16 cellular contexts compared by ENCODE assay signal in the genomic region with DNA sequence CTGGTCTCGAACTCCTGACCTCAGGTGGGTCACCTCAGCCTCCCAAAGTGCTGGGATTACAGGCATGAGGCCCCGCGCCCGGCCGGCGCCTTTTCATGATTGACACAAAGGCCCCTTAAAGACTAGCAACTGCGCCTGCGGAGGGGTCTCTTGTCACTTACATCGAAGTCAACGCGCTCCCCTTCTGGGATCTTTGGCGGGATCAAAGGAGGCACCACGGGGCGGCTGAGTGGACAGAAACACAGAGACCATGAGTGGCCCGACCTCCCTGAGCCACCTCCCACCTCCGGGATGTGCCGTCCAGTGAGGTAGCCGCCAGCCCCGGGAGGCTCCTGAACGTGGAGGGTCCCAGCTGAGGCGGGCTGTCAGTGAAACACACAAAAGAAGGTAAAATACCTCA. TPM values are rescaled to one million over a fixed set of nuclear protein-coding genes. Genes with fewer than 3 reads are reported as not detected.
A peak's percentile ranks its signal among the peaks of the same experiment; 100 is the strongest.
DNase-seq lines count a peak whose midpoint lies in the region; ATAC-seq, FAIRE-seq and TF ChIP-seq lines count a peak whose summit lies in the region.
"Had no signal": no experiment of that assay in that cellular context is flagged by ENCODE, and none has a peak within 500 bp of the region (broad histone marks: within the 10 kb centered on the region; RNA-seq: fewer than 3 reads in every experiment).

No MANE protein-coding gene starts in this region.

- no peak for ATAC-seq in activated T-cell treated with anti-CD3 and anti-CD28 coated beads, Interleukin-2, amount 50 U/mL, for 4 hours
- ATAC-seq in GM18909 (IDR thresholded peaks at IDR 0.05; ENCODE audit: poor library complexity, unreplicated experiment): no peak

- peaks cover 68% of the 10 kb centered on the region for H3K27me3 Mint-ChIP-seq in activated T-cell treated with anti-CD3 and anti-CD28 coated beads, Interleukin-2, amount 50 U/mL, for 4 hours (ENCODE audit: low read depth)
- H3K27me3 Mint-ChIP-seq in activated T-cell treated with anti-CD3 and anti-CD28 coated beads, Interleukin-2, amount 50 U/mL, for 24 hours: peaks cover 65% of the 10 kb centered on the region

- no peak for DNase-seq in activated T-cell treated with anti-CD3 and anti-CD28 coated beads, Interleukin-2, amount 50 U/mL, for 4 hours
- no peak for DNase-seq in activated T-cell treated with anti-CD3 and anti-CD28 coated beads, Interleukin-2, amount 50 U/mL, for 24 hours
- DNase-seq in NCI-H69 (lab: John Stamatoyannopoulos, UW) (peak; percentile 54), endothelial cell of umbilical vein (ENCODE audit: low read depth, low spot score) (no peak), smooth muscle cell (lab: John Stamatoyannopoulos, UW; ENCODE audit: unreplicated experiment) (no peak), RPMI8226 (no peak), amniotic stem cell (lab: John Stamatoyannopoulos, UW) (no peak)
- DNase-seq: esophagus squamous epithelium had no signal

- H3K9me3 ChIP-seq in endothelial cell of umbilical vein (replicated peaks; ENCODE audit: control insufficient read depth, insufficient read depth, low read length) (no peaks in the 10 kb centered on the region), smooth muscle cell (replicated peaks; ENCODE audit: low read depth) (no peaks in the 10 kb centered on the region)
- H3K9me3 ChIP-seq: esophagus squamous epithelium had no signal

- no peaks in the 10 kb centered on the region for H3K36me3 Mint-ChIP-seq in activated T-cell treated with anti-CD3 and anti-CD28 coated beads, Interleukin-2, amount 50 U/mL, for 4 hours (ENCODE audit: insufficient read depth)
- H3K36me3 Mint-ChIP-seq in activated T-cell treated with anti-CD3 and anti-CD28 coated beads, Interleukin-2, amount 50 U/mL, for 24 hours (ENCODE audit: low read depth): no peaks in the 10 kb centered on the region

- H3K4me2 ChIP-seq in endothelial cell of umbilical vein (ENCODE audit: insufficient read depth, low read length) (no peak overlapping the region), smooth muscle cell (peak overlapping the region; percentile 20)

- intact Hi-C loops in endothelial cell of umbilical vein (cut with micrococcal nuclease): loop anchor here (1.0 to 10.0 kb wide), 8 partner anchors 19 to 491 kb away; partner anchors contain the start of genes RPL28 and TMEM238

- TF ChIP-seq CTCF in endothelial cell of umbilical vein (IDR thresholded peaks at IDR 0.05; ENCODE audit: extremely low read depth in 1 of 2, insufficient read depth in 1 of 2, low read depth in 1 of 2, low read length in 2 of 2) (no peak), smooth muscle cell (IDR thresholded peaks at IDR 0.05; ENCODE audit: borderline replicate concordance, insufficient read depth, poor library complexity, severe bottlenecking) (no peak)

- no peak for FAIRE-seq in endothelial cell of umbilical vein (lab: Jason Lieb, UNC)
- FAIRE-seq: A204.1 had no signal

- H3K27ac Mint-ChIP-seq in activated T-cell treated with anti-CD3 and anti-CD28 coated beads, Interleukin-2, amount 50 U/mL, for 24 hours: no peak overlapping the region
- H3K27ac Mint-ChIP-seq: activated naive CD8-positive, alpha-beta T cell had no signal

- dilution Hi-C loops in endothelial cell of umbilical vein (cut with MboI; ENCODE audit: extremely low pct_ligation_motif_present, low sequenced_read_pairs): no loop called here

- no peaks in the 10 kb centered on the region for H4K20me1 ChIP-seq in endothelial cell of umbilical vein (replicated peaks; ENCODE audit: control insufficient read depth, extremely low read depth, insufficient read depth, low read length)
- no peaks in the 10 kb centered on the region for H4K20me1 ChIP-seq in smooth muscle cell (ENCODE audit: low read depth)

- H3K9ac ChIP-seq in endothelial cell of umbilical vein (replicated peaks; ENCODE audit: extremely low read depth, insufficient read depth, low read length) (no peak overlapping the region), smooth muscle cell (ENCODE audit: low read depth) (no peak overlapping the region)

- peak overlapping the region; percentile 6 for H3K4me3 Mint-ChIP-seq in activated T-cell treated with anti-CD3 and anti-CD28 coated beads, Interleukin-2, amount 50 U/mL, for 4 hours
- H3K4me3 Mint-ChIP-seq in activated T-cell treated with anti-CD3 and anti-CD28 coated beads, Interleukin-2, amount 50 U/mL, for 24 hours: no peak overlapping the region
- H3K4me3 Mint-ChIP-seq: activated naive CD8-positive, alpha-beta T cell had no signal

- POLR2A ChIA-PET in endothelial cell of umbilical vein (lab: Charles Lee): interaction anchor here (0.7 kb wide), 1 partner anchor 18 kb away, joined by 3 read pairs; no protein-coding TSS in a partner anchor

- peak overlapping the region; percentile 4 for H2AFZ ChIP-seq in endothelial cell of umbilical vein (ENCODE audit: low read depth, low read length)
- H2AFZ ChIP-seq in smooth muscle cell (ENCODE audit: low read depth): no peak overlapping the region

- CTCF ChIA-PET in endothelial cell of umbilical vein (lab: Charles Lee): interaction anchor here (0.6 to 4.5 kb wide), 51 partner anchors 9 to 939 kb away, joined by 3 to 90 read pairs (median 4); partner anchors contain the start of genes DNAAF3, ISOC2, KMT5C and NAT14

- H3K9me3 Mint-ChIP-seq in activated T-cell treated with anti-CD3 and anti-CD28 coated beads, Interleukin-2, amount 50 U/mL, for 4 hours: no peaks in the 10 kb centered on the region
- no peaks in the 10 kb centered on the region for H3K9me3 Mint-ChIP-seq in activated T-cell treated with anti-CD3 and anti-CD28 coated beads, Interleukin-2, amount 50 U/mL, for 24 hours

- H3K27me3 ChIP-seq in endothelial cell of umbilical vein (ENCODE audit: control insufficient read depth in 2 of 2, insufficient read depth in 2 of 2, low read length in 2 of 2) (peaks cover 4 to 5% of the 10 kb centered on the region in 2 experiments), smooth muscle cell (ENCODE audit: low read depth) (peaks cover 4% of the 10 kb centered on the region)

- no peaks in the 10 kb centered on the region for H3K4me1 ChIP-seq in endothelial cell of umbilical vein (ENCODE audit: control insufficient read depth, extremely low read depth, insufficient read depth, low read length)
- H3K4me1 ChIP-seq in smooth muscle cell (ENCODE audit: low read depth): no peaks in the 10 kb centered on the region

- no peak overlapping the region for H3K27ac ChIP-seq in endothelial cell of umbilical vein (ENCODE audit: insufficient read depth, low read depth, low read length)
- H3K27ac ChIP-seq in smooth muscle cell (ENCODE audit: low read depth): no peak overlapping the region
- H3K27ac ChIP-seq: esophagus squamous epithelium, HL-60 had no signal

- H3K36me3 ChIP-seq in endothelial cell of umbilical vein (ENCODE audit: control insufficient read depth in 2 of 2, extremely low read depth in 1 of 2, insufficient read depth in 2 of 2, low read length in 2 of 2): no peaks in the 10 kb centered on the region
- H3K36me3 ChIP-seq in smooth muscle cell (ENCODE audit: low read depth): no peaks in the 10 kb centered on the region
- H3K36me3 ChIP-seq: esophagus squamous epithelium had no signal

- H3K4me3 ChIP-seq in endothelial cell of umbilical vein (replicated peaks in 1 of 3; ENCODE audit: insufficient read depth in 1 of 3, low read depth in 1 of 3, low read length in 3 of 3) (no peak overlapping the region), smooth muscle cell (no peak overlapping the region)
- H3K4me3 ChIP-seq: esophagus squamous epithelium, lung had no signal

- no peaks in the 10 kb centered on the region for H3K4me1 Mint-ChIP-seq in activated T-cell treated with anti-CD3 and anti-CD28 coated beads, Interleukin-2, amount 50 U/mL, for 4 hours (ENCODE audit: low read depth)
- H3K4me1 Mint-ChIP-seq in activated T-cell treated with anti-CD3 and anti-CD28 coated beads, Interleukin-2, amount 50 U/mL, for 24 hours (ENCODE audit: low read depth): peaks cover 4% of the 10 kb centered on the region

- no peak for TF ChIP-seq POLR2A in endothelial cell of umbilical vein (IDR thresholded peaks at IDR 0.05; ENCODE audit: low read depth, low read length)

- H3F3A ChIP-seq in smooth muscle cell (ENCODE audit: low read depth): no peaks in the 10 kb centered on the region

- no peaks in the 10 kb centered on the region for H3K9me1 ChIP-seq in endothelial cell of umbilical vein (replicated peaks; ENCODE audit: control insufficient read depth, extremely low read depth, insufficient read depth, low read length)

- WGBS in smooth muscle cell (ENCODE audit: low lambda C conversion rate): 41% methylated on average over 21 of the region's 21 CpGs

- no peaks in the 10 kb centered on the region for H3K79me2 ChIP-seq in endothelial cell of umbilical vein (ENCODE audit: control insufficient read depth, insufficient read depth, low read length)
- H3K79me2 ChIP-seq in smooth muscle cell (ENCODE audit: low read depth): no peaks in the 10 kb centered on the region

- no TSS peak for BruUV-seq in endothelial cell of umbilical vein (replicated peaks; lab: Mats Ljungman, UMichigan)

RNA-seq across cellular contexts. Expression of gene TNNT1, which starts 7.3 kb away (rescaled TPM):
- not detected for total RNA-seq in activated T-cell treated with anti-CD3 and anti-CD28 coated beads, Interleukin-2, amount 50 U/mL, for 4 hours
- total RNA-seq in endothelial cell of umbilical vein: 0.51 and 0.92 TPM in 2 replicates
- 0.18 and 0.22 TPM in 2 replicates for polyA plus RNA-seq in endothelial cell of umbilical vein
- polyA plus RNA-seq in endothelial cell of umbilical vein (2011; cell fraction: cytosol; rRNA removed): 0.35 and 0.39 TPM in 2 replicates
- polyA plus RNA-seq in endothelial cell of umbilical vein (2011; cell fraction: nucleus; rRNA removed): 0.18 TPM in 1 of 2 replicates, not detected in the other
- polyA plus RNA-seq in endothelial cell of umbilical vein (2012): 0.82 and 0.91 TPM in 2 replicates
- 5.8 and 5.9 TPM in 2 replicates for polyA minus RNA-seq in endothelial cell of umbilical vein
- 8.9 TPM for polyA minus RNA-seq in endothelial cell of umbilical vein (2011; cell fraction: cytosol; rRNA and poly(A)+ RNA removed)
- not detected in 2 replicates for polyA minus RNA-seq in endothelial cell of umbilical vein (2011; cell fraction: nucleus; rRNA and poly(A)+ RNA removed)
- 24.9 and 27.1 TPM in 2 replicates for total RNA-seq in smooth muscle cell
- polyA plus RNA-seq in smooth muscle cell: 24.5 and 54.0 TPM in 2 replicates

RNA-seq across cellular contexts. Expression of gene TNNI3, which starts 15.8 kb away (rescaled TPM):
- total RNA-seq in activated T-cell treated with anti-CD3 and anti-CD28 coated beads, Interleukin-2, amount 50 U/mL, for 4 hours: not detected
- not detected in 2 replicates for total RNA-seq in endothelial cell of umbilical vein
- not detected in 2 replicates for polyA plus RNA-seq in endothelial cell of umbilical vein
- not detected in 2 replicates for polyA plus RNA-seq in endothelial cell of umbilical vein (2011; cell fraction: cytosol; rRNA removed)
- polyA plus RNA-seq in endothelial cell of umbilical vein (2011; cell fraction: nucleus; rRNA removed): not detected in 2 replicates
- not detected in 2 replicates for polyA plus RNA-seq in endothelial cell of umbilical vein (2012)
- polyA minus RNA-seq in endothelial cell of umbilical vein: 0.57 TPM in 1 of 2 replicates, not detected in the other
- polyA minus RNA-seq in endothelial cell of umbilical vein (2011; cell fraction: cytosol; rRNA and poly(A)+ RNA removed): 1.6 TPM
- polyA minus RNA-seq in endothelial cell of umbilical vein (2011; cell fraction: nucleus; rRNA and poly(A)+ RNA removed): not detected in 2 replicates
- total RNA-seq in smooth muscle cell: not detected in 2 replicates
- polyA plus RNA-seq in smooth muscle cell: 1.8 and 3.0 TPM in 2 replicates
- total RNA-seq: esophagus squamous epithelium, ureter had no signal
- polyA plus RNA-seq: BJ had no signal

RNA-seq across cellular contexts. Expression of gene PPP1R12C, which starts 24.3 kb away (rescaled TPM):
- total RNA-seq in activated T-cell treated with anti-CD3 and anti-CD28 coated beads, Interleukin-2, amount 50 U/mL, for 4 hours: 100 to 1,000 TPM in 2 of 3 donors, 10 to 100 TPM in 1; 95.6 to 105 (median 104) TPM
- 137 and 149 TPM in 2 replicates for total RNA-seq in endothelial cell of umbilical vein
- polyA plus RNA-seq in endothelial cell of umbilical vein: 69.5 and 86.4 TPM in 2 replicates
- polyA plus RNA-seq in endothelial cell of umbilical vein (2011; cell fraction: cytosol; rRNA removed): 25.7 and 48.4 TPM in 2 replicates
- 435 and 453 TPM in 2 replicates for polyA plus RNA-seq in endothelial cell of umbilical vein (2011; cell fraction: nucleus; rRNA removed)
- polyA plus RNA-seq in endothelial cell of umbilical vein (2012): 78.4 and 97.9 TPM in 2 replicates
- polyA minus RNA-seq in endothelial cell of umbilical vein: 30.1 and 37.1 TPM in 2 replicates
- 17.8 TPM for polyA minus RNA-seq in endothelial cell of umbilical vein (2011; cell fraction: cytosol; rRNA and poly(A)+ RNA removed)
- 60.6 and 103 TPM in 2 replicates for polyA minus RNA-seq in endothelial cell of umbilical vein (2011; cell fraction: nucleus; rRNA and poly(A)+ RNA removed)
- total RNA-seq in smooth muscle cell: 16.8 and 30.5 TPM in 2 replicates
- polyA plus RNA-seq in smooth muscle cell: 26.1 and 32.1 TPM in 2 replicates

RNA-seq across cellular contexts. Expression of gene DNAAF3, which starts 24.7 kb away (rescaled TPM):
- under 1 TPM in 2 of 3 donors, not detected in 1; 0.25 to 0.45 TPM for total RNA-seq in activated T-cell treated with anti-CD3 and anti-CD28 coated beads, Interleukin-2, amount 50 U/mL, for 4 hours
- total RNA-seq in endothelial cell of umbilical vein (0.62 TPM in 1 of 2 replicates, not detected in the other), smooth muscle cell (0.76 and 1.3 TPM in 2 replicates)
- polyA plus RNA-seq in endothelial cell of umbilical vein (0.56 and 0.75 TPM in 2 replicates), smooth muscle cell (0.97 and 1.4 TPM in 2 replicates)
- polyA plus RNA-seq in endothelial cell of umbilical vein (2011; cell fraction: cytosol; rRNA removed): 0.14 and 0.23 TPM in 2 replicates
- 1.4 and 1.7 TPM in 2 replicates for polyA plus RNA-seq in endothelial cell of umbilical vein (2011; cell fraction: nucleus; rRNA removed)
- 0.78 and 0.91 TPM in 2 replicates for polyA plus RNA-seq in endothelial cell of umbilical vein (2012)
- 0.49 and 0.66 TPM in 2 replicates for polyA minus RNA-seq in endothelial cell of umbilical vein
- 9.1 TPM for polyA minus RNA-seq in endothelial cell of umbilical vein (2011; cell fraction: cytosol; rRNA and poly(A)+ RNA removed)
- 0.34 TPM in 1 of 2 replicates, not detected in the other for polyA minus RNA-seq in endothelial cell of umbilical vein (2011; cell fraction: nucleus; rRNA and poly(A)+ RNA removed)

RNA-seq across cellular contexts. Expression of gene SYT5, which starts 38.4 kb away (rescaled TPM):
- total RNA-seq in activated T-cell treated with anti-CD3 and anti-CD28 coated beads, Interleukin-2, amount 50 U/mL, for 4 hours: not detected
- total RNA-seq in endothelial cell of umbilical vein: 0.42 TPM in 1 of 2 replicates, not detected in the other
- not detected in 2 replicates for polyA plus RNA-seq in endothelial cell of umbilical vein
- not detected in 2 replicates for polyA plus RNA-seq in endothelial cell of umbilical vein (2011; cell fraction: cytosol; rRNA removed)
- not detected in 2 replicates for polyA plus RNA-seq in endothelial cell of umbilical vein (2011; cell fraction: nucleus; rRNA removed)
- not detected in 2 replicates for polyA plus RNA-seq in endothelial cell of umbilical vein (2012)
- 0.10 TPM in 1 of 2 replicates, not detected in the other for polyA minus RNA-seq in endothelial cell of umbilical vein
- polyA minus RNA-seq in endothelial cell of umbilical vein (2011; cell fraction: cytosol; rRNA and poly(A)+ RNA removed): not detected
- not detected in 2 replicates for polyA minus RNA-seq in endothelial cell of umbilical vein (2011; cell fraction: nucleus; rRNA and poly(A)+ RNA removed)
- total RNA-seq in smooth muscle cell: not detected in 2 replicates
- 0.17 TPM in 1 of 2 replicates, not detected in the other for polyA plus RNA-seq in smooth muscle cell
- total RNA-seq: Daoy, ureter had no signal

Comparison
In these comparisons a context has a peak if more than half of its experiments do, and no peak if none do; other contexts are left out.
1. RNA of gene TNNT1, which starts 7.3 kb away (total RNA-seq): 24.9 to 27.1 TPM in smooth muscle cell; 0.51 to 0.92 TPM in endothelial cell of umbilical vein and not detected in activated T-cell treated with anti-CD3 and anti-CD28 coated beads, Interleukin-2, amount 50 U/mL, for 4 hours; every median in the first group is over 10 times any median in the second.